ENCODE assay signal across 24 cellular contexts in the genomic region with DNA sequence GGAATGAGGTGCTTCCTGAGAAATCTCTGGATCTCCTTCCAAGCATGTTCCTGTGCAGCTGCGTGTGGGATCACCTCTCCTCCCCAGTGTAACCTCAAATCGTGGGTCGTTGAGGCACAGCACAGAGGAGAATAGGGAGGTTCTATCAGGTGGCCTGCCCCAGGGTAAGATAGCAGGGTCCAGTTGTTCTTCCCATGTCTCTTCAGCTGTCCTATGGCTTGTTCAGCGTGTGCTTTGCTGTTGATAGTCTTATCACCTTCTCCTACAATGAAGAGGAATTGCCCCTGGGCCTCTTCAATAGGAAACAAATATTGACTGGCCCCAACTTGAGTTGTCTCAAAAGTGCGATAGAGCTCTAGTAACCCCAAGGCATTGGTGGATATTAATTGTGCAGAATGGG. TPM values are rescaled to one million over a fixed set of nuclear protein-coding genes. Genes with fewer than 3 reads are reported as not detected.
DNase-seq lines count a peak whose midpoint lies in the region; ATAC-seq, FAIRE-seq and TF ChIP-seq lines count a peak whose summit lies in the region.
"Had no signal": no experiment of that assay in that cellular context is flagged by ENCODE, and none has a peak within 500 bp of the region (broad histone marks: within the 10 kb centered on the region; RNA-seq: fewer than 3 reads in every experiment).

No MANE protein-coding gene starts in this region.

- no peaks in the 10 kb centered on the region for H3K9me1 ChIP-seq in K562 (ENCODE audit: control insufficient read depth, insufficient read depth, low read length)

- intact Hi-C loops in K562 (cut with micrococcal nuclease): no loop called here

- POLR2A ChIA-PET in K562 (lab: Yijun Ruan, JAX): interaction anchor here (0.9 to 1.5 kb wide), 2 partner anchors 14 to 20 kb away, joined by 3 read pairs; no protein-coding TSS in a partner anchor
- POLR2A ChIA-PET in activated CD4-positive, alpha-beta memory T cell treated with anti-CD3 and anti-CD28 coated beads, Interleukin-2, amount 10 ng/mL, durations not matched to agents 7 days and 5 days (lab: Charles Lee): no interaction called here

- H3K36me3 ChIP-seq in K562 (ENCODE audit: control insufficient read depth, insufficient read depth, low read length): no peaks in the 10 kb centered on the region
- H3K36me3 ChIP-seq: BE2C, BLaER1 had no signal

- H3K27me3 Mint-ChIP-seq in activated CD4-positive, alpha-beta memory T cell treated with anti-CD3 and anti-CD28 coated beads, Interleukin-2, amount 10 ng/mL, durations not matched to agents 7 days and 5 days: no peaks in the 10 kb centered on the region

- no peak for TF ChIP-seq RAD21 in K562 (CRISPR knock-in tag; conservative IDR thresholded peaks at IDR 0.05 in 1 of 2, IDR thresholded peaks at IDR 0.05 in 1 of 2)

- CTCF ChIA-PET in K562 (lab: Yijun Ruan, JAX; ENCODE audit: low intra/inter-chr PET ratio): no interaction called here
- CTCF ChIA-PET in activated CD4-positive, alpha-beta memory T cell treated with anti-CD3 and anti-CD28 coated beads, Interleukin-2, amount 10 ng/mL, durations not matched to agents 7 days and 5 days (lab: Charles Lee): no interaction called here

- H3K27ac Mint-ChIP-seq in activated CD4-positive, alpha-beta memory T cell treated with anti-CD3 and anti-CD28 coated beads, Interleukin-2, amount 10 ng/mL, durations not matched to agents 7 days and 5 days: no peak overlapping the region
- H3K27ac Mint-ChIP-seq: CD4-positive, alpha-beta T cell; CD8-positive, alpha-beta T cell had no signal

- TF ChIP-seq CTCF in K562 (IDR thresholded peaks at IDR 0.05 in 2 of 3, conservative IDR thresholded peaks at IDR 0.05 in 1 of 3; ENCODE audit: insufficient read depth in 2 of 3, low read depth in 1 of 3, low read length in 3 of 3): no peak

- peak overlapping the region; percentile 58 for H3K4me2 ChIP-seq in K562 (ENCODE audit: insufficient read depth, low read length)
- H3K4me2 ChIP-seq: BLaER1 had no signal

- no peaks in the 10 kb centered on the region for H3K79me2 ChIP-seq in K562 (ENCODE audit: control insufficient read depth, insufficient read depth, low read length)

- H2AFZ ChIP-seq in K562 (ENCODE audit: low read depth, low read length): peak overlapping the region; percentile 72

- no peak overlapping the region for H3K4me3 Mint-ChIP-seq in activated CD4-positive, alpha-beta memory T cell treated with anti-CD3 and anti-CD28 coated beads, Interleukin-2, amount 10 ng/mL, durations not matched to agents 7 days and 5 days
- H3K4me3 Mint-ChIP-seq: CD4-positive, alpha-beta T cell; CD8-positive, alpha-beta T cell had no signal

- no peaks in the 10 kb centered on the region for H3K9me3 ChIP-seq in K562 (replicated peaks; ENCODE audit: control insufficient read depth, insufficient read depth, low read depth, low read length)
- H3K9me3 ChIP-seq: BE2C, BLaER1 had no signal

- peak; percentile 49; the same call in 1 of the 2 replicates for TF ChIP-seq EP300 in K562 (IDR thresholded peaks at IDR 0.05; ENCODE audit: low read length)

- FAIRE-seq in K562 (lab: Jason Lieb, UNC): peak; percentile 83
- FAIRE-seq: A204.1, D721Med, G401.6, GM12891, GM19239 had no signal

- H4K20me1 ChIP-seq in K562 (replicated peaks; ENCODE audit: control insufficient read depth, insufficient read depth, low read length): no peaks in the 10 kb centered on the region
- H4K20me1 ChIP-seq: BLaER1 had no signal

- H3K9me3 Mint-ChIP-seq in activated CD4-positive, alpha-beta memory T cell treated with anti-CD3 and anti-CD28 coated beads, Interleukin-2, amount 10 ng/mL, durations not matched to agents 7 days and 5 days: no peaks in the 10 kb centered on the region
- H3K9me3 Mint-ChIP-seq: CD4-positive, alpha-beta T cell; CD8-positive, alpha-beta T cell had no signal

- peak; percentile 9 for DNase-seq in OCI-M1 (lab: John Stamatoyannopoulos, UW)
- DNase-seq in K562 (ENCODE audit: extremely low read depth in 1 of 4, low spot score in 3 of 4): peak; percentile 47 to 75 (median 56)
- DNase-seq in left lobe of liver (ENCODE audit: low spot score): no peak
- DNase-seq in C1 segment of cervical spinal cord (lab: John Stamatoyannopoulos, UW): no peak
- DNase-seq in activated T-cell treated with anti-CD3 and anti-CD28 coated beads, Interleukin-2, amount 50 U/mL, for 48 hours: no peak
- no peak for DNase-seq in activated CD4-positive, alpha-beta memory T cell treated with anti-CD3 and anti-CD28 coated beads, Interleukin-2, amount 10 ng/mL, durations not matched to agents 7 days and 5 days
- DNase-seq in activated T-cell treated with anti-CD3 and anti-CD28 coated beads, Interleukin-2, amount 50 U/mL, for 1 hour: no peak
- DNase-seq: 8988T; ACHN; BE2C; Caco-2; Calu3; CD4-positive, alpha-beta T cell; CD8-positive, alpha-beta T cell; DMS79 treated with DMSO at 0.1 percent for 48 hours; GF-D8 had no signal

- no peaks in the 10 kb centered on the region for H3K36me3 Mint-ChIP-seq in activated CD4-positive, alpha-beta memory T cell treated with anti-CD3 and anti-CD28 coated beads, Interleukin-2, amount 10 ng/mL, durations not matched to agents 7 days and 5 days (ENCODE audit: low read depth)
- H3K36me3 Mint-ChIP-seq: CD8-positive, alpha-beta T cell had no signal

- H3K9ac ChIP-seq in K562 (ENCODE audit: insufficient read depth in 1 of 2, low read depth in 2 of 2, low read length in 2 of 2): peak overlapping the region; percentile 13 to 85; a peak in 2 of 4 replicates
- H3K9ac ChIP-seq: BLaER1 had no signal

- no peak for TF ChIP-seq POLR2A in K562 (conservative IDR thresholded peaks at IDR 0.05)

- ATAC-seq in K562 (peak; percentile 66), left lobe of liver (peak; percentile 23)
- ATAC-seq: CD8-positive, alpha-beta T cell had no signal

- 3% methylated on average over 5 of the region's 5 CpGs for WGBS in K562 (ENCODE audit: insufficient coverage, low coverage, missing lambda C conversion rate)

- H3K27ac ChIP-seq in K562 (ENCODE audit: extremely low read depth, low read depth, low read length): peak overlapping the region; percentile 46; the same call in 2 of the 3 replicates
- H3K27ac ChIP-seq: BLaER1, C4-2B had no signal

- H3K4me3 ChIP-seq in K562: no peak overlapping the region
- H3K4me3 ChIP-seq: BLaER1 had no signal

- in situ Hi-C loops in K562 (cut with MboI): no loop called here

- H3K27me3 ChIP-seq in K562 (ENCODE audit: control insufficient read depth in 2 of 2, insufficient read depth in 2 of 2, low read length in 2 of 2): no peaks in the 10 kb centered on the region
- H3K27me3 ChIP-seq: BE2C, BLaER1 had no signal

- peaks cover 15 to 43% of the 10 kb centered on the region in 2 experiments for H3K4me1 ChIP-seq in K562 (replicated peaks in 1 of 2; ENCODE audit: control insufficient read depth in 2 of 2, insufficient read depth in 2 of 2, low read length in 2 of 2)
- H3K4me1 ChIP-seq: BE2C had no signal

- no TSS peak for BruUV-seq in K562 (replicated peaks; lab: Mats Ljungman, UMichigan)

- H3K4me1 Mint-ChIP-seq in activated CD4-positive, alpha-beta memory T cell treated with anti-CD3 and anti-CD28 coated beads, Interleukin-2, amount 10 ng/mL, durations not matched to agents 7 days and 5 days: no peaks in the 10 kb centered on the region

RNA-seq across cellular contexts. Expression of gene BAAT, which starts 22.4 kb away (rescaled TPM):
- total RNA-seq in K562 (2011; cell fraction: chromatin; rRNA removed; ENCODE audit: low replicate concordance): 0.32 and 0.49 TPM in 2 replicates
- 0.17 and 0.39 TPM in 2 replicates for total RNA-seq in K562 (2011; cell fraction: nucleolus; rRNA removed)
- 0.22 and 0.46 TPM in 2 replicates for total RNA-seq in K562 (2011; cell fraction: nucleoplasm; rRNA removed)
- total RNA-seq in K562 (2014; rRNA removed) (0.24 and 0.32 TPM in 2 replicates), K562 (2014; rRNA removed; fragmentation: Illumina TruSeq; extraction: Trizol) (0.26 and 0.40 TPM in 2 replicates), K562 (2015; rRNA removed; fragmentation: Illumina TruSeq; extraction: Trizol) (0.25 and 0.26 TPM in 2 replicates), K562 (2021) (0.27 and 0.36 TPM in 2 replicates), left lobe of liver (459 TPM)
- polyA plus RNA-seq in K562 (2011; rRNA removed) (0.17 and 0.23 TPM in 2 replicates), K562 (2014; fragmentation: Illumina TruSeq; extraction: Trizol) (0.25 and 0.33 TPM in 2 replicates), K562 (2014; fragmentation: Nextera tagmentation; extraction: Ambion mirVana) (under 1 TPM; 0.53 to 0.76 TPM), K562 (2014; rRNA removed) (0.28 and 0.88 TPM in 2 replicates)
- polyA plus RNA-seq in K562 (2011; cell fraction: cytosol; rRNA removed): 0.04 and 0.22 TPM in 2 replicates
- 0.28 and 0.67 TPM in 2 replicates for polyA plus RNA-seq in K562 (2011; cell fraction: nucleus; rRNA removed)
- polyA plus RNA-seq in K562 (2012): 0.15 and 0.16 TPM in 2 replicates
- polyA minus RNA-seq in K562 (2011; rRNA and poly(A)+ RNA removed): 0.14 and 0.15 TPM in 2 replicates
- polyA minus RNA-seq in K562 (2011; cell fraction: cytosol; rRNA and poly(A)+ RNA removed): not detected in 2 replicates
- polyA minus RNA-seq in K562 (2011; cell fraction: nucleus; rRNA and poly(A)+ RNA removed): 0.13 and 0.22 TPM in 2 replicates
- not detected for total RNA-seq in activated CD4-positive, alpha-beta memory T cell treated with anti-CD3 and anti-CD28 coated beads, Interleukin-2, amount 10 ng/mL, durations not matched to agents 7 days and 5 days
- total RNA-seq: CD4-positive, alpha-beta T cell; CD8-positive, alpha-beta T cell had no signal
- polyA plus RNA-seq: AG04450 had no signal

RNA-seq across cellular contexts. Expression of gene MRPL50, which starts 36.0 kb away (rescaled TPM):
- 5.5 and 17.9 TPM in 2 replicates for total RNA-seq in K562 (2011; cell fraction: chromatin; rRNA removed; ENCODE audit: low replicate concordance)
- 3.6 and 3.8 TPM in 2 replicates for total RNA-seq in K562 (2011; cell fraction: nucleolus; rRNA removed)
- total RNA-seq in K562 (2011; cell fraction: nucleoplasm; rRNA removed): 13.2 and 25.3 TPM in 2 replicates
- 17.5 and 21.8 TPM in 2 replicates for total RNA-seq in K562 (2014; rRNA removed)
- 37.5 and 42.5 TPM in 2 replicates for total RNA-seq in K562 (2014; rRNA removed; fragmentation: Illumina TruSeq; extraction: Trizol)
- total RNA-seq in K562 (2015; rRNA removed; fragmentation: Illumina TruSeq; extraction: Trizol): 34.0 and 37.4 TPM in 2 replicates
- 19.7 and 21.9 TPM in 2 replicates for total RNA-seq in K562 (2021)
- polyA plus RNA-seq in K562 (2011; rRNA removed): 34.4 and 46.7 TPM in 2 replicates
- polyA plus RNA-seq in K562 (2011; cell fraction: cytosol; rRNA removed): 7.0 and 16.5 TPM in 2 replicates
- 13.0 and 22.6 TPM in 2 replicates for polyA plus RNA-seq in K562 (2011; cell fraction: nucleus; rRNA removed)
- polyA plus RNA-seq in K562 (2012): 10.1 and 18.7 TPM in 2 replicates
- 31.9 and 36.9 TPM in 2 replicates for polyA plus RNA-seq in K562 (2014; fragmentation: Illumina TruSeq; extraction: Trizol)
- polyA plus RNA-seq in K562 (2014; fragmentation: Nextera tagmentation; extraction: Ambion mirVana): 100 to 1,000 TPM in 1 of 2 experiments, 10 to 100 TPM in 1; 80.1 to 107 TPM
- polyA plus RNA-seq in K562 (2014; rRNA removed): 20.4 and 26.8 TPM in 2 replicates
- polyA minus RNA-seq in K562 (2011; rRNA and poly(A)+ RNA removed): 11.0 and 14.4 TPM in 2 replicates
- polyA minus RNA-seq in K562 (2011; cell fraction: cytosol; rRNA and poly(A)+ RNA removed): 3.0 and 3.5 TPM in 2 replicates
- 9.3 and 20.3 TPM in 2 replicates for polyA minus RNA-seq in K562 (2011; cell fraction: nucleus; rRNA and poly(A)+ RNA removed)
- total RNA-seq in left lobe of liver: 5.1 TPM
- 10 to 100 TPM in 1 of 2 experiments, 1 to 10 TPM in 1; 9.2 to 10.2 TPM for total RNA-seq in activated CD4-positive, alpha-beta memory T cell treated with anti-CD3 and anti-CD28 coated beads, Interleukin-2, amount 10 ng/mL, durations not matched to agents 7 days and 5 days

RNA-seq across cellular contexts. Expression of gene ZNF189, which starts 36.2 kb away (rescaled TPM):
- 6.8 and 22.2 TPM in 2 replicates for total RNA-seq in K562 (2011; cell fraction: chromatin; rRNA removed; ENCODE audit: low replicate concordance)
- total RNA-seq in K562 (2011; cell fraction: nucleolus; rRNA removed): 4.7 and 6.1 TPM in 2 replicates
- total RNA-seq in K562 (2011; cell fraction: nucleoplasm; rRNA removed): 7.3 and 9.5 TPM in 2 replicates
- 6.1 and 6.3 TPM in 2 replicates for total RNA-seq in K562 (2014; rRNA removed)
- 12.8 and 13.7 TPM in 2 replicates for total RNA-seq in K562 (2014; rRNA removed; fragmentation: Illumina TruSeq; extraction: Trizol)
- 15.3 and 15.6 TPM in 2 replicates for total RNA-seq in K562 (2015; rRNA removed; fragmentation: Illumina TruSeq; extraction: Trizol)
- total RNA-seq in K562 (2021): 7.4 and 8.5 TPM in 2 replicates
- polyA plus RNA-seq in K562 (2011; rRNA removed): 4.7 and 6.0 TPM in 2 replicates
- polyA plus RNA-seq in K562 (2011; cell fraction: cytosol; rRNA removed): 0.76 and 2.4 TPM in 2 replicates
- polyA plus RNA-seq in K562 (2011; cell fraction: nucleus; rRNA removed): 5.0 and 5.7 TPM in 2 replicates
- polyA plus RNA-seq in K562 (2012): 5.9 and 7.2 TPM in 2 replicates
- 9.0 and 10.7 TPM in 2 replicates for polyA plus RNA-seq in K562 (2014; fragmentation: Illumina TruSeq; extraction: Trizol)
- 1 to 10 TPM; 2.4 to 3.5 TPM for polyA plus RNA-seq in K562 (2014; fragmentation: Nextera tagmentation; extraction: Ambion mirVana)
- polyA plus RNA-seq in K562 (2014; rRNA removed): 6.4 TPM in 2 replicates
- 10.9 and 16.2 TPM in 2 replicates for polyA minus RNA-seq in K562 (2011; rRNA and poly(A)+ RNA removed)
- polyA minus RNA-seq in K562 (2011; cell fraction: cytosol; rRNA and poly(A)+ RNA removed): 2.3 and 3.6 TPM in 2 replicates
- 9.2 and 19.4 TPM in 2 replicates for polyA minus RNA-seq in K562 (2011; cell fraction: nucleus; rRNA and poly(A)+ RNA removed)
- 8.3 TPM for total RNA-seq in left lobe of liver
- total RNA-seq in activated CD4-positive, alpha-beta memory T cell treated with anti-CD3 and anti-CD28 coated beads, Interleukin-2, amount 10 ng/mL, durations not matched to agents 7 days and 5 days: 10 to 100 TPM; 13.1 to 13.3 TPM

Comparison
In these comparisons a context has a peak if more than half of its experiments do, and no peak if none do; other contexts are left out.
1. DNase-seq: peak in OCI-M1 (single experiment) and K562 (4 of 4); none in left lobe of liver (single experiment), C1 segment of cervical spinal cord (0 of 14), activated T-cell treated with anti-CD3 and anti-CD28 coated beads, Interleukin-2, amount 50 U/mL, for 48 hours (0 of 2), activated CD4-positive, alpha-beta memory T cell treated with anti-CD3 and anti-CD28 coated beads, Interleukin-2, amount 10 ng/mL, durations not matched to agents 7 days and 5 days (single experiment) and activated T-cell treated with anti-CD3 and anti-CD28 coated beads, Interleukin-2, amount 50 U/mL, for 1 hour (single experiment).
2. RNA of gene BAAT, which starts 22.4 kb away (total RNA-seq): 459 TPM in left lobe of liver (single experiment); 0.17 to 0.49 TPM in K562 and not detected in activated CD4-positive, alpha-beta memory T cell treated with anti-CD3 and anti-CD28 coated beads, Interleukin-2, amount 10 ng/mL, durations not matched to agents 7 days and 5 days; every median in the first group is over 100 times any median in the second.